Comparison of ENCODE assay signal across 22 cellular contexts in genomic region chr4:54402880-54403503, GRCh38.
"Had no signal": no experiment of that assay in that cellular context is flagged by ENCODE, and none has a peak within 500 bp of the region (broad histone marks: within the 10 kb centered on the region; RNA-seq: fewer than 3 reads in every experiment).

No MANE protein-coding gene starts in this region.

- DNase-seq: activated CD4-positive, alpha-beta T cell treated with anti-CD3 and anti-CD28 coated beads, Interleukin-2, amount 10 ng/mL, durations not matched to agents 7 days and 5 days; activated CD4-positive, CD25-positive, alpha-beta regulatory T cell treated with anti-CD3 and anti-CD28 coated beads, Interleukin-2, amount 50 U/mL, for 72 hours; activated CD8-positive, alpha-beta T cell treated with anti-CD3 and anti-CD28 coated beads, Interleukin-2, amount 10 ng/mL, durations not matched to agents 7 days and 5 days; activated gamma-delta T cell treated with Interleukin-2 at 50 U/mL for 16 hours; activated T-cell treated with anti-CD3 and anti-CD28 coated beads, Interleukin-2, amount 50 U/mL, for 1 hour; aorta; brain microvascular endothelial cell; central memory CD4-positive, alpha-beta T cell; dermis blood vessel endothelial cell; effector memory CD4-positive, alpha-beta T cell; foreskin keratinocyte; left colon; mucosa of descending colon; nephron progenitor cell; stimulated activated CD4-positive, alpha-beta T cell treated with anti-CD3 and anti-CD28 coated beads, Interleukin-4, amount 100 ng/mL, for 24 hours; stimulated activated naive CD4-positive, alpha-beta T cell treated with Interleukin-2 at 50 U/mL for 16 hours; thyroid gland had no signal

- H3K9me3 Mint-ChIP-seq: activated CD4-positive, alpha-beta T cell treated with anti-CD3 and anti-CD28 coated beads, Interleukin-2, amount 10 ng/mL, durations not matched to agents 7 days and 5 days; activated naive CD4-positive, alpha-beta T cell treated with anti-CD3 and anti-CD28 coated beads, Interleukin-2, amount 50 U/mL, for 72 hours; memory B cell; nephron progenitor cell had no signal

- H3K36me3 Mint-ChIP-seq: activated naive CD4-positive, alpha-beta T cell treated with anti-CD3 and anti-CD28 coated beads, Interleukin-2, amount 50 U/mL, for 72 hours; memory B cell had no signal

- H3K27ac Mint-ChIP-seq: activated CD4-positive, alpha-beta T cell treated with anti-CD3 and anti-CD28 coated beads, Interleukin-2, amount 10 ng/mL, durations not matched to agents 7 days and 5 days; activated CD8-positive, alpha-beta T cell treated with anti-CD3 and anti-CD28 coated beads, Interleukin-2, amount 10 ng/mL, durations not matched to agents 7 days and 5 days; activated naive CD4-positive, alpha-beta T cell treated with anti-CD3 and anti-CD28 coated beads, Interleukin-2, amount 50 U/mL, for 72 hours; memory B cell; nephron progenitor cell; progenitor cell of endocrine pancreas had no signal

- H2AFZ ChIP-seq: hepatocyte had no signal

- H3K4me1 Mint-ChIP-seq: activated CD4-positive, alpha-beta T cell treated with anti-CD3 and anti-CD28 coated beads, Interleukin-2, amount 10 ng/mL, durations not matched to agents 7 days and 5 days; memory B cell; nephron progenitor cell had no signal

- H3K79me2 ChIP-seq: hepatocyte had no signal

- ATAC-seq: activated CD8-positive, alpha-beta T cell treated with anti-CD3 and anti-CD28 coated beads, Interleukin-2, amount 10 ng/mL, durations not matched to agents 7 days and 5 days; activated naive CD4-positive, alpha-beta T cell treated with anti-CD3 and anti-CD28 coated beads, Interleukin-2, amount 50 U/mL, for 72 hours; foreskin keratinocyte; left colon; mucosa of descending colon had no signal

- H3K4me2 ChIP-seq: hepatocyte had no signal

- H3K4me1 ChIP-seq: thyroid gland had no signal

- H3K4me3 Mint-ChIP-seq: activated CD4-positive, alpha-beta T cell treated with anti-CD3 and anti-CD28 coated beads, Interleukin-2, amount 10 ng/mL, durations not matched to agents 7 days and 5 days; activated CD8-positive, alpha-beta T cell treated with anti-CD3 and anti-CD28 coated beads, Interleukin-2, amount 10 ng/mL, durations not matched to agents 7 days and 5 days; memory B cell; nephron progenitor cell had no signal

- H3K27ac ChIP-seq: brain microvascular endothelial cell, foreskin keratinocyte, hepatocyte, thyroid gland, VCaP had no signal

- H3K27me3 ChIP-seq: brain microvascular endothelial cell, hepatocyte, thyroid gland had no signal

- H3K9me3 ChIP-seq: mucosa of descending colon, thyroid gland had no signal

- H3K27me3 Mint-ChIP-seq: memory B cell, progenitor cell of endocrine pancreas had no signal
